ENCODE assay signal across 9 cellular contexts in the genomic region with DNA sequence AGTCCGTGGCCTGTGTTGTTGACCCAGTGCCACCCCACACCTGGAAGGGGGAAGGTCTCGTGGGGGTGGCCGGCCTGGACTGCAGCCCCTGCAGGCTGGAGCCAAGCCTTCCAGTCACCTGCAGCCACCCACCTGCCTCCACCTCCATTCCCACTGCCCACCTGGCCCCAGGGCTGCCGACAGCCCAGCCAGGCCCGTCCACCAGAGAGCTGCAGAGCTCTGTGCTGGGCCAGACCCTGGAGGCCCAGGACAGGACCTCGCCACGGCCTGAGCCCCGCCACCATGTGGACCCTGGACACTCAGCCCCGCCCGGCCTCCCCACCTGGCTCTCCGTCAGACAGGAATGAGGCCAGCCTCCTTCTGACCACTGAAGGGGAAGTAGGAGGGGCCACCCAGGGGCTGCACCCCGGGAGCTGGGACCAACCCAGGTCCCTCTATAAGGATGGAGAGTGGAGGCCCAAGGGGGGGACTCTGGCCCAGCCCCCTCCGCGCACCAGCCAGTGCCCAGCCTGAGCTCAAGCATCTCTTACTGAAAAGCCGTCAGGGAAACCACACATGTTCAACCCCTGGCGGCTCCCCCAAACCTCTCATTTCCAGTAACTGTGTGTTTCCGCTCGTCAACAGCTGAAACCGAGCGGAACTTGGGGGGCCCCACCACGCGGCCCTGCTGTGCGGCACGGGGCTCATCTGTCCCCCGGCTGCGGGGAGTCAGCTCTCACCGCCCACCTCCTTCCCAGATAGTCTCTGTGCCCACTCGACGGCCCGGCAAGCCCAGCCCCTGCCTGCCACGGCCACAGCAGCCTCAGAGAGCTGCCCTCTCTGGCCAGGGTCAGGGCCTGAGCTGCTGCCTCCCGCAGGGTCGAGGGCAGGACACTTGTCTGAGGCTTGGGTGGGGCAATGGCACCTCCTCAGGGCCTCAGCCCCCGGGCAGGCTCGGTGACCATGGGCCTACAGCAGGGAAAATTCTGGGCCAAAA. TPM values are rescaled to one million over a fixed set of nuclear protein-coding genes. Genes with fewer than 3 reads are reported as not detected.
DNase-seq lines count a peak whose midpoint lies in the region; ATAC-seq and TF ChIP-seq lines count a peak whose summit lies in the region.
"Had no signal": no experiment of that assay in that cellular context is flagged by ENCODE, and none has a peak within 500 bp of the region (broad histone marks: within the 10 kb centered on the region; RNA-seq: fewer than 3 reads in every experiment).

No MANE protein-coding gene starts in this region.

- no peaks in the 10 kb centered on the region for H3K9me3 ChIP-seq in right atrium auricular region

- no peak for TF ChIP-seq CTCF in right atrium auricular region (IDR thresholded peaks at IDR 0.05)

- DNase-seq in activated CD8-positive, alpha-beta memory T cell treated with anti-CD3 and anti-CD28 coated beads for 4 hours (ENCODE audit: low read depth in 2 of 2), result peak; percentile 31 to 56
- DNase-seq in right atrium auricular region (ENCODE audit: low spot score), result no peak
- DNase-seq in stimulated activated CD8-positive, alpha-beta memory T cell treated with anti-CD3 and anti-CD28 coated beads, Interleukin-15, amount 100 ng/mL, for 24 hours (ENCODE audit: low read depth), result peak; percentile 41
- no peak for DNase-seq in medulla oblongata (ENCODE audit: extremely low spot score)
- DNase-seq: KBM-7 had no signal

- H3K27me3 ChIP-seq in right atrium auricular region, result no peaks in the 10 kb centered on the region

- ATAC-seq in GM21515 (IDR thresholded peaks at IDR 0.05; ENCODE audit: unreplicated experiment), result peak; percentile 42
- no peak for ATAC-seq in HG02884 (IDR thresholded peaks at IDR 0.05; ENCODE audit: unreplicated experiment)
- ATAC-seq in HG02840 (IDR thresholded peaks at IDR 0.05; ENCODE audit: low FRiP score, unreplicated experiment), result no peak
- no peak for ATAC-seq in HG03196 (IDR thresholded peaks at IDR 0.05; ENCODE audit: unreplicated experiment)

- H3K27ac ChIP-seq in right atrium auricular region, result peak overlapping the region; percentile 48 to 52

- H3K36me3 ChIP-seq in right atrium auricular region, result peaks cover 6% of the 10 kb centered on the region

- peaks cover 0 to 88% of the 10 kb centered on the region in 2 donors for H3K4me1 ChIP-seq in right atrium auricular region

- H3K4me3 ChIP-seq in right atrium auricular region, result no peak overlapping the region

RNA-seq across cellular contexts. Expression of a gene that starts 12.8 kb away (rescaled TPM):
- 10 to 100 TPM; 14.2 to 39.7 TPM for total RNA-seq in right atrium auricular region

RNA-seq across cellular contexts. Expression of a gene that starts 50.2 kb away (rescaled TPM):
- total RNA-seq in right atrium auricular region, result 10 to 100 TPM; 32.6 to 41.6 TPM

Comparison
In these comparisons a context has a peak if more than half of its experiments do, and no peak if none do; other contexts are left out.
1. DNase-seq: peak in activated CD8-positive, alpha-beta memory T cell treated with anti-CD3 and anti-CD28 coated beads for 4 hours (2 of 2) and stimulated activated CD8-positive, alpha-beta memory T cell treated with anti-CD3 and anti-CD28 coated beads, Interleukin-15, amount 100 ng/mL, for 24 hours (single experiment); none in right atrium auricular region (single experiment) and medulla oblongata (single experiment).